20 cellular contexts compared by ENCODE assay signal in genomic region chr9:1453636-1454035, GRCh38.
"Had no signal": no experiment of that assay in that cellular context is flagged by ENCODE, and none has a peak within 500 bp of the region (broad histone marks: within the 10 kb centered on the region; RNA-seq: fewer than 3 reads in every experiment).

No MANE protein-coding gene starts in this region.

- H3K4me1 ChIP-seq: breast epithelium, foreskin keratinocyte, lower lobe of right lung, pancreas, upper lobe of left lung had no signal

- DNase-seq: activated CD4-positive, alpha-beta T cell treated with anti-CD3 and anti-CD28 coated beads for 1 hour; activated CD4-positive, alpha-beta T cell treated with anti-CD3 and anti-CD28 coated beads, Interleukin-2, amount 50 U/mL, for 48 hours; activated gamma-delta T cell; dermis blood vessel endothelial cell; foreskin keratinocyte; islet precursor cell; lower lobe of right lung; natural killer cell; pancreas; stimulated activated CD4-positive, alpha-beta T cell treated with anti-CD3 and anti-CD28 coated beads, Interleukin-4, amount 100 ng/mL, for 1 hour; stimulated activated naive CD8-positive, alpha-beta T cell treated with anti-CD3 and anti-CD28 coated beads, Interleukin-15, amount 100 ng/mL, for 72 hours; SW 1271; T-helper 2 cell; upper lobe of left lung had no signal

- H3K4me3 ChIP-seq: breast epithelium, lower lobe of right lung, pancreas, smooth muscle cell, thoracic aorta, upper lobe of left lung had no signal

- H3K27ac ChIP-seq: breast epithelium, foreskin keratinocyte, lower lobe of right lung, neutrophil, pancreas, thoracic aorta, upper lobe of left lung, VCaP had no signal

- H3K4me2 ChIP-seq: smooth muscle cell had no signal

- H3K27me3 ChIP-seq: breast epithelium, foreskin keratinocyte, neutrophil, pancreas, upper lobe of left lung had no signal

- H3K36me3 ChIP-seq: breast epithelium, lower lobe of right lung, neutrophil, pancreas, thoracic aorta, upper lobe of left lung had no signal

- H3K9me3 ChIP-seq: breast epithelium, lower lobe of right lung, neutrophil, pancreas, thoracic aorta, upper lobe of left lung had no signal

- ATAC-seq: foreskin keratinocyte; lower lobe of right lung; natural killer cell; stimulated activated naive CD8-positive, alpha-beta T cell treated with anti-CD3 and anti-CD28 coated beads, Interleukin-15, amount 100 ng/mL, for 72 hours had no signal

- FAIRE-seq: astrocyte, pancreas had no signal
